8 cellular contexts compared by ENCODE assay signal in the genomic region with DNA sequence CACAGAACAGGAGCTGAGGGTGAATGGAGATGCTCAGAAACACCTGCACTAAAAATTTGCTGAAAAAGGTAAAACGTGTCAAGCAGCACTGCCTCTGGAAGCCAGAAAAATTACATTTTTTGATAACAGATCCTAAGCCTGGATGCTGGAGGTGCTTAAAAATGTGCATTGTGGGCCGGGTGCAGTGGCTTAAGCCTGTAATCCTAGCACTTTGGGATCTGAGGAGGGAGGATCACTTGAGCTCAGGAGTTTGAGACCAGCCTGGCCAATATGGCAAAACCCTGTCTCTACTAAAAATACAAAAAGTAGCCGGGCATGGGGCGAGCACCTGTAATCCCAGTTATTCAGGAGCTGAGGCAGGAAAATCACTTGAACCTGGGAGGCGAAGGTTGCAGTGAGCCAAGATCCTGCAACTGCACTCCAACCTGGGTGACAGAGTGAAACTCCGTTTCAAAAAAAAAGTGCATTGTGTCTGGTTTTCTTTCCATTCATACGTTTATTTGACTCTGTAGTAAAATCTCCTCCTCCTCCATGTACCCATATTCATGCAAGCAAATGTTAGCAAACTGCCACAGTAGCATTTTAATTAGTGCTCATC. TPM values are rescaled to one million over a fixed set of nuclear protein-coding genes. Genes with fewer than 3 reads are reported as not detected.
DNase-seq lines count a peak whose midpoint lies in the region; ATAC-seq and TF ChIP-seq lines count a peak whose summit lies in the region.

No MANE protein-coding gene starts in this region.

- ATAC-seq in HG03175 (IDR thresholded peaks at IDR 0.05; ENCODE audit: unreplicated experiment) = peak; percentile 7
- ATAC-seq in body of pancreas = peak; percentile 3
- ATAC-seq in mucosa of descending colon = peak; percentile 6
- no peak for ATAC-seq in HG02623 (IDR thresholded peaks at IDR 0.05; ENCODE audit: unreplicated experiment)
- no peak for ATAC-seq in HG03460 (IDR thresholded peaks at IDR 0.05; ENCODE audit: unreplicated experiment)

- no peaks in the 10 kb centered on the region for H3K27me3 ChIP-seq in body of pancreas

- H3K4me3 ChIP-seq in AG04449 (ENCODE audit: low read depth, low read length) = peak overlapping the region; percentile 35
- H3K4me3 ChIP-seq in body of pancreas = peak overlapping the region; percentile 27 to 51
- H3K4me3 ChIP-seq in mucosa of descending colon = no peak overlapping the region

- H3K27ac ChIP-seq in body of pancreas = peak overlapping the region; percentile 77 to 92 (median 86)

- H3K9me3 ChIP-seq in body of pancreas = no peaks in the 10 kb centered on the region
- H3K9me3 ChIP-seq in mucosa of descending colon = no peaks in the 10 kb centered on the region

- POLR2A ChIA-PET in AG04449 (lab: Yijun Ruan, JAX) = no interaction called here

- DNase-seq in AG04449 (ENCODE audit: low read depth, low spot score) = no peak
- no peak for DNase-seq in body of pancreas
- DNase-seq in mucosa of descending colon = no peak
- DNase-seq in NCI-H1417 treated with DMSO at 0.1 percent for 48 hours (lab: John Stamatoyannopoulos, UW) = no peak
- DNase-seq in stimulated activated CD4-positive, alpha-beta T cell treated with anti-CD3 and anti-CD28 coated beads, Interleukin-1b, Interleukin-23, amount 100 ng/mL, for 48 hours = no peak

- peaks cover 17% of the 10 kb centered on the region for H3K4me1 ChIP-seq in body of pancreas
- H3K4me1 ChIP-seq in mucosa of descending colon (ENCODE audit: low read depth) = peaks cover 19% of the 10 kb centered on the region

- intact Hi-C loops in body of pancreas (cut with DNase I) (no loop called here), mucosa of descending colon (cut with DNase I, micrococcal nuclease) (loop anchor here in 1 of 2 donors (5.0 kb wide), 1 partner anchor 34 kb away; a partner anchor contains a TSS)

- CTCF ChIA-PET in AG04449 (lab: Yijun Ruan, JAX) = no interaction called here

- TF ChIP-seq POLR2A in body of pancreas (IDR thresholded peaks at IDR 0.05) = no peak

- TF ChIP-seq CTCF in AG04449 (IDR thresholded peaks at IDR 0.05; ENCODE audit: insufficient read depth, low read length, missing control alignments) (no peak), body of pancreas (IDR thresholded peaks at IDR 0.05) (no peak), mucosa of descending colon (IDR thresholded peaks at IDR 0.05) (no peak)

- no peaks in the 10 kb centered on the region for H3K36me3 ChIP-seq in body of pancreas (replicated peaks in 1 of 2; ENCODE audit: insufficient read depth in 1 of 2, low read depth in 2 of 2)
- no peaks in the 10 kb centered on the region for H3K36me3 ChIP-seq in mucosa of descending colon (ENCODE audit: low read depth)

- 22 to 28% methylated on average over 7 of the region's 7 CpGs for WGBS in body of pancreas, 2 donors

RNA-seq across cellular contexts. Expression of a gene that starts 0.6 kb away (rescaled TPM):
- 10 to 100 TPM in 1 of 2 donors, 1 to 10 TPM in 1; 9.2 to 11.4 TPM for total RNA-seq in body of pancreas
- 10 to 100 TPM; 25.5 to 45.8 (median 34.4) TPM for total RNA-seq in mucosa of descending colon

RNA-seq across cellular contexts. Expression of a gene that starts 18.6 kb away (rescaled TPM):
- total RNA-seq in body of pancreas = 1 to 10 TPM; 3.1 to 5.3 TPM
- total RNA-seq in mucosa of descending colon = 10 to 100 TPM in 1 of 3 donors, 1 to 10 TPM in 2; 7.0 to 12.6 (median 9.2) TPM

RNA-seq across cellular contexts. Expression of a gene that starts 36.5 kb away (rescaled TPM):
- 1 to 10 TPM; 5.9 to 8.6 TPM for total RNA-seq in body of pancreas
- total RNA-seq in mucosa of descending colon = 10 to 100 TPM; 48.0 to 55.1 (median 48.7) TPM

RNA-seq across cellular contexts. Expression of a gene that starts 38.8 kb away (rescaled TPM):
- total RNA-seq in body of pancreas (10 to 100 TPM in 1 of 2 donors, 1 to 10 TPM in 1; 4.0 to 15.8 TPM), mucosa of descending colon (10 to 100 TPM; 19.9 to 27.5 (median 26.9) TPM)

RNA-seq across cellular contexts. Expression of a gene that starts 56.3 kb away (rescaled TPM):
- 10 to 100 TPM in 1 of 2 donors, 1 to 10 TPM in 1; 6.2 to 16.5 TPM for total RNA-seq in body of pancreas
- 10 to 100 TPM; 26.1 to 37.7 (median 29.1) TPM for total RNA-seq in mucosa of descending colon

Comparison
In these comparisons a context has a peak if more than half of its experiments do, and no peak if none do; other contexts are left out.
1. ATAC-seq: peak in HG03175 (single experiment), body of pancreas (single experiment) and mucosa of descending colon (single experiment); none in HG02623 (single experiment) and HG03460 (single experiment).
2. RNA of a gene that starts 36.5 kb away (total RNA-seq): 48.0 to 55.1 TPM in mucosa of descending colon; 5.9 to 8.6 TPM in body of pancreas; every median in the first group is over 4 times any median in the second.